In genomic region chr1:1602941-1603506, GRCh38 we compare ENCODE assay signal across 1 cellular context.
TF ChIP-seq lines count a peak whose summit lies in the region.

No MANE protein-coding gene starts in this region.

TF ChIP-seq in A549, 52 proteins besides CTCF, POLR2A, EP300 and RAD21 (continued from another document):
- TF ChIP-seq, protein P1, sequence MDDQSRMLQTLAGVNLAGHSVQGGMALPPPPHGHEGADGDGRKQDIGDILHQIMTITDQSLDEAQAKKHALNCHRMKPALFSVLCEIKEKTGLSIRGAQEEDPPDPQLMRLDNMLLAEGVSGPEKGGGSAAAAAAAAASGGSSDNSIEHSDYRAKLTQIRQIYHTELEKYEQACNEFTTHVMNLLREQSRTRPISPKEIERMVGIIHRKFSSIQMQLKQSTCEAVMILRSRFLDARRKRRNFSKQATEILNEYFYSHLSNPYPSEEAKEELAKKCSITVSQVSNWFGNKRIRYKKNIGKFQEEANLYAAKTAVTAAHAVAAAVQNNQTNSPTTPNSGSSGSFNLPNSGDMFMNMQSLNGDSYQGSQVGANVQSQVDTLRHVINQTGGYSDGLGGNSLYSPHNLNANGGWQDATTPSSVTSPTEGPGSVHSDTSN (IDR thresholded peaks at IDR 0.05), result no peak
- TF ChIP-seq GATA3 (IDR thresholded peaks at IDR 0.05; ENCODE audit: borderline replicate concordance) (no peak), HES2 (IDR thresholded peaks at IDR 0.05) (no peak), JUNB (IDR thresholded peaks at IDR 0.05) (no peak), SREBF2 (IDR thresholded peaks at IDR 0.05) (no peak), EHF (CRISPR knock-in tag; IDR thresholded peaks at IDR 0.05) (no peak), EHMT2 (IDR thresholded peaks at IDR 0.05; ENCODE audit: low read depth) (no peak)
TF ChIP-seq in A549: peak in this region for 0.
